ENCODE assay signal across 22 cellular contexts in genomic region chr5:37881359-37881758, GRCh38. TPM values are rescaled to one million over a fixed set of nuclear protein-coding genes. Genes with fewer than 3 reads are reported as not detected.
DNase-seq lines count a peak whose midpoint lies in the region; ATAC-seq and TF ChIP-seq lines count a peak whose summit lies in the region.
"Had no signal": no experiment of that assay in that cellular context is flagged by ENCODE, and none has a peak within 500 bp of the region (broad histone marks: within the 10 kb centered on the region; RNA-seq: fewer than 3 reads in every experiment).

No MANE protein-coding gene starts in this region.

- TF ChIP-seq POLR2A in gastroesophageal sphincter (IDR thresholded peaks at IDR 0.05) = no peak

- no peaks in the 10 kb centered on the region for H3K27me3 ChIP-seq in gastroesophageal sphincter
- H3K27me3 ChIP-seq: breast epithelium, hepatocyte, vagina had no signal

- TF ChIP-seq EP300 in gastroesophageal sphincter (IDR thresholded peaks at IDR 0.05) = no peak

- H3K36me3 ChIP-seq in gastroesophageal sphincter = no peaks in the 10 kb centered on the region
- H3K36me3 ChIP-seq: breast epithelium, vagina had no signal

- H3K4me1 ChIP-seq in gastroesophageal sphincter = peaks cover 0 to 14% (median 0%) of the 10 kb centered on the region in 3 donors
- H3K4me1 ChIP-seq: breast epithelium, Caco-2 had no signal

- H3K9me3 ChIP-seq in gastroesophageal sphincter = no peaks in the 10 kb centered on the region
- H3K9me3 ChIP-seq: Caco-2, vagina had no signal

- DNase-seq in dedifferentiated amniotic fluid mesenchymal stem cell (ENCODE audit: extremely low spot score) (no peak), NCI-H1417 (lab: John Stamatoyannopoulos, UW) (no peak)
- DNase-seq: activated CD4-positive, alpha-beta memory T cell treated with anti-CD3 and anti-CD28 coated beads, Interleukin-2, amount 10 ng/mL, durations not matched to agents 7 days and 5 days; activated naive CD8-positive, alpha-beta T cell treated with anti-CD3 and anti-CD28 coated beads, Interleukin-2, amount 10 ng/mL, durations not matched to agents 7 days and 5 days; activated T-cell treated with anti-CD3 and anti-CD28 coated beads, Interleukin-2, amount 50 U/mL, for 72 hours; Caco-2; GF-D8; GOT3; kidney; MV-4-11; right cardiac atrium; SW 1271 had no signal

- no peak for TF ChIP-seq CTCF in gastroesophageal sphincter (IDR thresholded peaks at IDR 0.05)

- WGBS in gastroesophageal sphincter (ENCODE audit: low coverage in 1 of 2), 2 donors = 89 to 98% methylated on average over 2 to 3 of the region's 3 CpGs

- ATAC-seq in GM18858 (IDR thresholded peaks at IDR 0.05; ENCODE audit: unreplicated experiment) = peak; percentile 97
- peak; percentile 77 for ATAC-seq in GM21381 (IDR thresholded peaks at IDR 0.05; ENCODE audit: unreplicated experiment)
- ATAC-seq in HG02938 (IDR thresholded peaks at IDR 0.05; ENCODE audit: unreplicated experiment) = peak; percentile 86
- ATAC-seq in HG03565 (IDR thresholded peaks at IDR 0.05; ENCODE audit: unreplicated experiment) = peak; percentile 95
- ATAC-seq in GM19467 (IDR thresholded peaks at IDR 0.05; ENCODE audit: unreplicated experiment) = no peak
- no peak for ATAC-seq in gastroesophageal sphincter
- ATAC-seq: activated T-cell treated with anti-CD3 and anti-CD28 coated beads, Interleukin-2, amount 50 U/mL, for 72 hours; right cardiac atrium had no signal

- H3K27ac ChIP-seq in gastroesophageal sphincter = no peak overlapping the region
- H3K27ac ChIP-seq: breast epithelium, hepatocyte, vagina, VCaP had no signal

- H3K4me3 ChIP-seq in gastroesophageal sphincter = no peak overlapping the region
- H3K4me3 ChIP-seq: breast epithelium, hepatocyte, vagina had no signal

RNA-seq across cellular contexts. Expression of gene GDNF, which starts 41.5 kb away (rescaled TPM):
- 1 to 10 TPM in 3 of 4 donors, under 1 TPM in 1; 0.81 to 6.4 (median 4.3) TPM for total RNA-seq in gastroesophageal sphincter
- total RNA-seq: activated CD4-positive, alpha-beta memory T cell treated with anti-CD3 and anti-CD28 coated beads, Interleukin-2, amount 10 ng/mL, durations not matched to agents 7 days and 5 days; activated naive CD8-positive, alpha-beta T cell treated with anti-CD3 and anti-CD28 coated beads, Interleukin-2, amount 10 ng/mL, durations not matched to agents 7 days and 5 days; activated T-cell treated with anti-CD3 and anti-CD28 coated beads, Interleukin-2, amount 50 U/mL, for 72 hours; Caco-2 had no signal

Comparison
In these comparisons a context has a peak if more than half of its experiments do, and no peak if none do; other contexts are left out.
1. ATAC-seq: peak in GM18858 (single experiment), GM21381 (single experiment), HG02938 (single experiment) and HG03565 (single experiment); none in GM19467 (single experiment) and gastroesophageal sphincter (single experiment).